Comparison of ENCODE assay signal across 9 cellular contexts in genomic region chr11:57638811-57639320, GRCh38. TPM values are rescaled to one million over a fixed set of nuclear protein-coding genes. Genes with fewer than 3 reads are reported as not detected.
DNase-seq lines count a peak whose midpoint lies in the region; ATAC-seq and TF ChIP-seq lines count a peak whose summit lies in the region.
"Had no signal": no experiment of that assay in that cellular context is flagged by ENCODE, and none has a peak within 500 bp of the region (broad histone marks: within the 10 kb centered on the region; RNA-seq: fewer than 3 reads in every experiment).

No MANE protein-coding gene starts in this region.

- H3K4me3 Mint-ChIP-seq in activated naive CD8-positive, alpha-beta T cell treated with anti-CD3 and anti-CD28 coated beads, Interleukin-2, amount 50 U/mL, for 24 hours: peak overlapping the region; percentile 82

- no peaks in the 10 kb centered on the region for H3K36me3 Mint-ChIP-seq in activated naive CD8-positive, alpha-beta T cell treated with anti-CD3 and anti-CD28 coated beads, Interleukin-2, amount 50 U/mL, for 24 hours (ENCODE audit: low read depth)

- no peaks in the 10 kb centered on the region for H3K9me3 ChIP-seq in suprapubic skin

- peaks cover 13% of the 10 kb centered on the region for H3K4me1 Mint-ChIP-seq in activated naive CD8-positive, alpha-beta T cell treated with anti-CD3 and anti-CD28 coated beads, Interleukin-2, amount 50 U/mL, for 24 hours

- DNase-seq in NCI-H1417 (lab: John Stamatoyannopoulos, UW): peak in 2 of 3 experiments; percentile 42 to 57
- no peak for DNase-seq in NCI-H1417 treated with DMSO at 0.1 percent for 48 hours (lab: John Stamatoyannopoulos, UW)
- DNase-seq in activated naive CD8-positive, alpha-beta T cell treated with anti-CD3 and anti-CD28 coated beads, Interleukin-2, amount 50 U/mL, for 24 hours: no peak
- DNase-seq in kidney epithelial cell (ENCODE audit: low read depth): no peak
- DNase-seq in suprapubic skin (ENCODE audit: low spot score in 2 of 2): no peak
- DNase-seq in NCI-H510A (lab: John Stamatoyannopoulos, UW): no peak

- TF ChIP-seq CTCF in kidney epithelial cell (IDR thresholded peaks at IDR 0.05; ENCODE audit: insufficient read depth, low read length, poor library complexity, severe bottlenecking): no peak
- no peak for TF ChIP-seq CTCF in suprapubic skin (IDR thresholded peaks at IDR 0.05)

- H3K4me3 ChIP-seq in kidney epithelial cell (ENCODE audit: low read depth, low read length) (peak overlapping the region; percentile 97), suprapubic skin (peak overlapping the region; percentile 66)

- H3K27me3 ChIP-seq in kidney epithelial cell (ENCODE audit: control insufficient read depth, insufficient read depth, low read length) (no peaks in the 10 kb centered on the region), suprapubic skin (no peaks in the 10 kb centered on the region)

- H3K4me1 ChIP-seq in suprapubic skin: peaks cover 25% of the 10 kb centered on the region

- H3K27ac Mint-ChIP-seq in activated naive CD8-positive, alpha-beta T cell treated with anti-CD3 and anti-CD28 coated beads, Interleukin-2, amount 50 U/mL, for 24 hours: no peak overlapping the region

- ATAC-seq in activated naive CD8-positive, alpha-beta T cell treated with anti-CD3 and anti-CD28 coated beads, Interleukin-2, amount 50 U/mL, for 24 hours: peak; percentile 26
- ATAC-seq in HG03159 (IDR thresholded peaks at IDR 0.05; ENCODE audit: unreplicated experiment): no peak
- ATAC-seq in HG03196 (IDR thresholded peaks at IDR 0.05; ENCODE audit: unreplicated experiment): no peak

- no peaks in the 10 kb centered on the region for H3K9me3 Mint-ChIP-seq in activated naive CD8-positive, alpha-beta T cell treated with anti-CD3 and anti-CD28 coated beads, Interleukin-2, amount 50 U/mL, for 24 hours

- TF ChIP-seq EP300 in suprapubic skin (IDR thresholded peaks at IDR 0.05): no peak

- peak overlapping the region; percentile 71 for H3K27ac ChIP-seq in suprapubic skin
- H3K27ac ChIP-seq: 22Rv1 had no signal

- no peak for TF ChIP-seq POLR2A in suprapubic skin (IDR thresholded peaks at IDR 0.05)

- 0% methylated on average over 17 of the region's 19 CpGs for WGBS in suprapubic skin

- H3K36me3 ChIP-seq in kidney epithelial cell (ENCODE audit: control insufficient read depth, insufficient read depth, low read length) (no peaks in the 10 kb centered on the region), suprapubic skin (no peaks in the 10 kb centered on the region)

- H3K27me3 Mint-ChIP-seq in activated naive CD8-positive, alpha-beta T cell treated with anti-CD3 and anti-CD28 coated beads, Interleukin-2, amount 50 U/mL, for 24 hours: peaks cover 41% of the 10 kb centered on the region

RNA-seq across cellular contexts. Expression of gene YPEL4, which starts 10.8 kb away (rescaled TPM):
- total RNA-seq in kidney epithelial cell: 1.4 TPM in 1 of 2 replicates, not detected in the other
- total RNA-seq in suprapubic skin: 1 to 10 TPM; 1.2 to 3.6 (median 1.5) TPM

RNA-seq across cellular contexts. Expression of gene CLP1, which starts 18.7 kb away (rescaled TPM):
- total RNA-seq in kidney epithelial cell: 17.7 and 20.7 TPM in 2 replicates
- total RNA-seq in suprapubic skin: 10 to 100 TPM in 3 of 4 donors, 1 to 10 TPM in 1; 8.5 to 24.4 (median 20.9) TPM

RNA-seq across cellular contexts. Expression of gene ZDHHC5, which starts 29.0 kb away (rescaled TPM):
- 62.4 and 69.2 TPM in 2 replicates for total RNA-seq in kidney epithelial cell
- 10 to 100 TPM; 61.7 to 93.9 (median 87.6) TPM for total RNA-seq in suprapubic skin

RNA-seq across cellular contexts. Expression of gene SERPING1, which starts 41.4 kb away (rescaled TPM):
- total RNA-seq in kidney epithelial cell (18.2 and 21.6 TPM in 2 replicates), suprapubic skin (100 to 1,000 TPM in 2 of 4 donors, 10 to 100 TPM in 2; 93.3 to 173 (median 119) TPM)

Comparison
In these comparisons a context has a peak if more than half of its experiments do, and no peak if none do; other contexts are left out.
1. DNase-seq: peak in NCI-H1417 (2 of 3); none in NCI-H1417 treated with DMSO at 0.1 percent for 48 hours (single experiment), activated naive CD8-positive, alpha-beta T cell treated with anti-CD3 and anti-CD28 coated beads, Interleukin-2, amount 50 U/mL, for 24 hours (single experiment), kidney epithelial cell (single experiment), suprapubic skin (0 of 2) and NCI-H510A (single experiment).